In the genomic region with DNA sequence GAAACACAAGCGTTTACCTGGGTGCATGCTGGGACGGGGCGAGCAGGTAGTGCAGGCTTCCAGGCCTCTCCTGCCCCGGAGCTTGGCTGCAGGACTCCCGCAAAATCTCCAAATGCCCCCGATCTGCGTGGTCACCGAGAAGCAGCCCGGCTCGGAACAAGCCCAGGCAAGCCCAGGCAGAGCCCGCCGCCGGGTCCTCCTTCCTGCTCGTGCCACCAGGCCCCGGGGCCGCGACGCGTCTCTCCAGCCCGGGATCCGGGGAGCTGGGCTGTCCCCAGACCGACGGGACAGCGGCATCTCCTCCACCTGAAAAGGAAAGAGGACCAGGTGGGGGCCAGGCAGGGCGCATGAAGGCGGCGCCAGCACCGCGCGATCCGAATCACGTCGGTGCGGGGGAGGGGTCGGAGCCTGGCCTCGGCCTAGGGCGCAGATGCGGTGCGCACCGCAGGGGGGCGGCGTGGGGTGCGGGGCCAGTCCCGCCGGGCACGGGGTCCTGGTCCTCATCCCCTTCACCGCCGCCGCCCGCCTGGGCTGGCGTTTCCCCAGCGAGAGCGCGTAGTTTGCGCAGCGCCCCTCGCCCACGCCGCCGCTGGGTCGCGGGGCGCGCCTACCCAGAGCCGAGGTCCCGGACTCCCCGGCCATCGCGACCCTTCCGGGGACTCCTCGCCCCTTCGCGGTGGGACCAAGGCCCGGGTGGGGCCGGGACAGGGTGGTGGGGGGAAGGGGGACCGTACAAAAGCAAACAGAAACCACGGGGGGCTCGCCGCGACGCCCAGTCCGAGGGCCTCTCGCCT, we compare ENCODE assay signal across 8 cellular contexts. TPM values are rescaled to one million over a fixed set of nuclear protein-coding genes. Genes with fewer than 3 reads are reported as not detected.
DNase-seq lines count a peak whose midpoint lies in the region; ATAC-seq, FAIRE-seq and TF ChIP-seq lines count a peak whose summit lies in the region.

No MANE protein-coding gene starts in this region.

- ATAC-seq in stimulated activated naive B cell treated with anti-CD40 and anti-IgM and Interleukin-4, amounts not matched to agents 10 μg/mL and 1 μg/mL and 100 μg/mL, for 72 hours (replicated peaks) = peak; percentile 50 to 60

- peaks cover 11% of the 10 kb centered on the region for H4K20me1 ChIP-seq in keratinocyte (ENCODE audit: control insufficient read depth, extremely low read depth, insufficient read depth, low read length)

- H3K36me3 ChIP-seq in brain microvascular endothelial cell (replicated peaks) (peaks cover 46% of the 10 kb centered on the region), keratinocyte (ENCODE audit: control insufficient read depth in 2 of 2, extremely low read depth in 1 of 2, insufficient read depth in 2 of 2, low read length in 2 of 2) (peaks cover 0 to 8% of the 10 kb centered on the region in 2 experiments)

- H3K4me3 ChIP-seq in brain microvascular endothelial cell (ENCODE audit: low read depth, low read length) = peak overlapping the region; percentile 69
- peak overlapping the region; percentile 81 to 97 (median 85) for H3K4me3 ChIP-seq in keratinocyte (ENCODE audit: control insufficient read depth in 2 of 3, extremely low read depth in 1 of 3, insufficient read depth in 2 of 3, low read depth in 1 of 3, low read length in 3 of 3)

- H2AFZ ChIP-seq in keratinocyte (ENCODE audit: control insufficient read depth, low read length) = peak overlapping the region; percentile 75

- H3K79me2 ChIP-seq in keratinocyte (ENCODE audit: control insufficient read depth, insufficient read depth, low read length) = peaks cover 52% of the 10 kb centered on the region

- H3K9me3 Mint-ChIP-seq in stimulated activated naive B cell treated with anti-CD40 and anti-IgM and Interleukin-4, amounts not matched to agents 10 μg/mL and 1 μg/mL and 100 μg/mL, for 72 hours = no peaks in the 10 kb centered on the region

- dilution Hi-C loops in keratinocyte (cut with MboI; ENCODE audit: extremely low pct_ligation_motif_present, low sequenced_read_pairs) = no loop called here

- H3K9me3 ChIP-seq in keratinocyte (ENCODE audit: control insufficient read depth, low read depth, low read length) = no peaks in the 10 kb centered on the region

- H3K4me1 ChIP-seq in keratinocyte (ENCODE audit: control insufficient read depth, extremely low read depth, insufficient read depth, low read length) = peaks cover 25% of the 10 kb centered on the region

- FAIRE-seq in keratinocyte (lab: Jason Lieb, UNC) (no peak), H54 (lab: Jason Lieb, UNC) (no peak)

- TF ChIP-seq CTCF in LNCAP (IDR thresholded peaks at IDR 0.05) (peak; percentile 42), brain microvascular endothelial cell (IDR thresholded peaks at IDR 0.05; ENCODE audit: low read depth, low read length, missing control alignments) (no peak), keratinocyte (optimal IDR thresholded peaks at IDR 0.05 in 1 of 3, IDR thresholded peaks at IDR 0.05 in 1 of 3, conservative IDR thresholded peaks at IDR 0.05 in 1 of 3; ENCODE audit: extremely low read depth in 1 of 3, insufficient read depth in 2 of 3, low read length in 3 of 3) (peak in 2 of 3 experiments; percentile 3 to 62)

- H3K27ac ChIP-seq in brain microvascular endothelial cell (peak overlapping the region; percentile 85), keratinocyte (ENCODE audit: control insufficient read depth, insufficient read depth, low read length) (peak overlapping the region; percentile 83)

- H3K27me3 ChIP-seq in brain microvascular endothelial cell (replicated peaks) = no peaks in the 10 kb centered on the region
- H3K27me3 ChIP-seq in keratinocyte (ENCODE audit: control insufficient read depth, extremely low read depth, insufficient read depth, low read length) = no peaks in the 10 kb centered on the region

- in situ Hi-C loops in brain microvascular endothelial cell (cut with HindIII; ENCODE audit: low pct_ligation_motif_present, low sequenced_read_pairs) = no loop called here

- peak; percentile 43 for DNase-seq in stimulated activated CD4-positive, alpha-beta T cell treated with anti-CD3 and anti-CD28 coated beads, Interleukin-15, amount 100 ng/mL, for 24 hours
- DNase-seq in stimulated activated CD4-positive, alpha-beta T cell treated with anti-CD3 and anti-CD28 coated beads, Interleukin-12 subunit alpha, Interleukin-12 subunit beta, amount 100 ng/mL, for 4 hours = no peak
- DNase-seq in brain microvascular endothelial cell (no peak), keratinocyte (ENCODE audit: low read depth, low spot score) (peak; percentile 53), H54 (ENCODE audit: insufficient read length, low spot score) (no peak), SIG-M5 treated with dmso at 0.1 percent for 504 hours (lab: John Stamatoyannopoulos, UW; ENCODE audit: unreplicated experiment) (no peak)
- DNase-seq in stimulated activated naive B cell treated with anti-CD40 and anti-IgM and Interleukin-4, amounts not matched to agents 10 μg/mL and 1 μg/mL and 100 μg/mL, for 72 hours = no peak

- peak overlapping the region; percentile 85 for H3K9ac ChIP-seq in keratinocyte (ENCODE audit: control insufficient read depth, extremely low read depth, insufficient read depth, low read length)

- TF ChIP-seq POLR2A in H54 (IDR thresholded peaks at IDR 0.05; ENCODE audit: low read depth, low read length) = no peak

- H3K4me1 Mint-ChIP-seq in stimulated activated naive B cell treated with anti-CD40 and anti-IgM and Interleukin-4, amounts not matched to agents 10 μg/mL and 1 μg/mL and 100 μg/mL, for 72 hours = peaks cover 9 to 13% of the 10 kb centered on the region in 2 donors

- no peaks in the 10 kb centered on the region for H3K36me3 Mint-ChIP-seq in stimulated activated naive B cell treated with anti-CD40 and anti-IgM and Interleukin-4, amounts not matched to agents 10 μg/mL and 1 μg/mL and 100 μg/mL, for 72 hours

- peaks cover 26 to 50% of the 10 kb centered on the region in 2 donors for H3K27me3 Mint-ChIP-seq in stimulated activated naive B cell treated with anti-CD40 and anti-IgM and Interleukin-4, amounts not matched to agents 10 μg/mL and 1 μg/mL and 100 μg/mL, for 72 hours

- H3K27ac Mint-ChIP-seq in stimulated activated naive B cell treated with anti-CD40 and anti-IgM and Interleukin-4, amounts not matched to agents 10 μg/mL and 1 μg/mL and 100 μg/mL, for 72 hours = peak overlapping the region; percentile 80

- H3K4me2 ChIP-seq in keratinocyte (ENCODE audit: control insufficient read depth, extremely low read depth, insufficient read depth, low read depth, low read length) = peak overlapping the region; percentile 99

- no peaks in the 10 kb centered on the region for H3K9me1 ChIP-seq in keratinocyte (ENCODE audit: control insufficient read depth, extremely low read depth, insufficient read depth, low read length)

- H3K4me3 Mint-ChIP-seq in stimulated activated naive B cell treated with anti-CD40 and anti-IgM and Interleukin-4, amounts not matched to agents 10 μg/mL and 1 μg/mL and 100 μg/mL, for 72 hours = peak overlapping the region; percentile 82 to 84

RNA-seq across cellular contexts. Expression of gene H6PD, which starts 52.4 kb away (rescaled TPM):
- polyA plus RNA-seq in keratinocyte = 3.3 to 4.5 TPM (median 4.4 TPM) in 3 replicates
- polyA plus RNA-seq in keratinocyte (2011; ENCODE audit: low read depth) = 1.2 TPM
- 2.1 TPM in 2 replicates for polyA plus RNA-seq in keratinocyte (2011; cell fraction: cytosol; rRNA removed)
- 13.8 and 18.0 TPM in 2 replicates for polyA plus RNA-seq in keratinocyte (2011; cell fraction: nucleus; rRNA removed)
- 4.2 and 5.5 TPM in 2 replicates for polyA plus RNA-seq in keratinocyte (2012; ENCODE audit: low replicate concordance)
- 4.9 to 10.6 TPM (median 6.0 TPM) in 3 replicates for polyA minus RNA-seq in keratinocyte
- polyA minus RNA-seq in keratinocyte (2011; cell fraction: cytosol; rRNA and poly(A)+ RNA removed) = 4.6 TPM
- polyA minus RNA-seq in keratinocyte (2011; cell fraction: nucleus; rRNA and poly(A)+ RNA removed) = 12.8 and 18.5 TPM in 2 replicates

RNA-seq across cellular contexts. Expression of gene GPR157, which starts 53.3 kb away (rescaled TPM):
- 4.4 to 6.5 TPM (median 6.1 TPM) in 3 replicates for polyA plus RNA-seq in keratinocyte
- polyA plus RNA-seq in keratinocyte (2011; ENCODE audit: low read depth) = 6.1 TPM
- polyA plus RNA-seq in keratinocyte (2011; cell fraction: cytosol; rRNA removed) = 3.5 and 3.6 TPM in 2 replicates
- polyA plus RNA-seq in keratinocyte (2011; cell fraction: nucleus; rRNA removed) = 8.9 and 9.9 TPM in 2 replicates
- polyA plus RNA-seq in keratinocyte (2012; ENCODE audit: low replicate concordance) = 11.2 and 16.4 TPM in 2 replicates
- 6.5 to 11.5 TPM (median 11.1 TPM) in 3 replicates for polyA minus RNA-seq in keratinocyte
- 32.4 TPM for polyA minus RNA-seq in keratinocyte (2011; cell fraction: cytosol; rRNA and poly(A)+ RNA removed)
- 12.2 and 52.3 TPM in 2 replicates for polyA minus RNA-seq in keratinocyte (2011; cell fraction: nucleus; rRNA and poly(A)+ RNA removed)

Comparison
In these comparisons a context has a peak if more than half of its experiments do, and no peak if none do; other contexts are left out.
1. DNase-seq: peak in stimulated activated CD4-positive, alpha-beta T cell treated with anti-CD3 and anti-CD28 coated beads, Interleukin-15, amount 100 ng/mL, for 24 hours (single experiment) and keratinocyte (single experiment); none in stimulated activated CD4-positive, alpha-beta T cell treated with anti-CD3 and anti-CD28 coated beads, Interleukin-12 subunit alpha, Interleukin-12 subunit beta, amount 100 ng/mL, for 4 hours (single experiment), brain microvascular endothelial cell (single experiment), stimulated activated naive B cell treated with anti-CD40 and anti-IgM and Interleukin-4, amounts not matched to agents 10 μg/mL and 1 μg/mL and 100 μg/mL, for 72 hours (single experiment), H54 (single experiment) and SIG-M5 treated with dmso at 0.1 percent for 504 hours (single experiment).